ENCODE assay signal across 8 cellular contexts in genomic region chr7:157299613-157300405, GRCh38. TPM values are rescaled to one million over a fixed set of nuclear protein-coding genes. Genes with fewer than 3 reads are reported as not detected.
DNase-seq lines count a peak whose midpoint lies in the region; ATAC-seq, FAIRE-seq and TF ChIP-seq lines count a peak whose summit lies in the region.

No MANE protein-coding gene starts in this region.

- no peaks in the 10 kb centered on the region for H3K27me3 ChIP-seq in pancreas

- no peaks in the 10 kb centered on the region for H3K9me3 ChIP-seq in pancreas

- ATAC-seq in pancreas, result peak in 3 of 4 donors; percentile 12 to 28 (median 24)
- ATAC-seq in GM18502 (IDR thresholded peaks at IDR 0.05; ENCODE audit: poor library complexity, unreplicated experiment), result no peak
- ATAC-seq in GM19397 (IDR thresholded peaks at IDR 0.05; ENCODE audit: unreplicated experiment), result no peak
- no peak for ATAC-seq in HG03457 (IDR thresholded peaks at IDR 0.05; ENCODE audit: unreplicated experiment)

- no peak for TF ChIP-seq CTCF in cardiac fibroblast (IDR thresholded peaks at IDR 0.05; ENCODE audit: low read depth, low read length)
- TF ChIP-seq CTCF in pancreas (IDR thresholded peaks at IDR 0.05), result no peak

- 72% methylated on average over 39 of the region's 39 CpGs for WGBS in pancreas, 2 donors

- no peaks in the 10 kb centered on the region for H3K4me1 ChIP-seq in pancreas

- H3K4me3 ChIP-seq in cardiac fibroblast (replicated peaks in 1 of 2; ENCODE audit: low read depth in 2 of 2, low read length in 2 of 2) (no peak overlapping the region), pancreas (no peak overlapping the region)

- DNase-seq in GOT3 (lab: John Stamatoyannopoulos, UW) (peak; percentile 25), SK-N-DZ (ENCODE audit: low spot score) (peak; percentile 42), cardiac fibroblast (ENCODE audit: low read depth in 2 of 2) (peak; percentile 62 to 71), pancreas (no peak), SKM-1 (lab: John Stamatoyannopoulos, UW; ENCODE audit: unreplicated experiment) (no peak)

- no peak overlapping the region for H3K27ac ChIP-seq in pancreas

- intact Hi-C loops in pancreas (cut with DNase I), result no loop called here

- no peaks in the 10 kb centered on the region for H3K36me3 ChIP-seq in pancreas

- FAIRE-seq in pancreas (lab: Jason Lieb, UNC), result no peak

RNA-seq across cellular contexts. Expression of gene DNAJB6, which starts 37.0 kb away (rescaled TPM):
- polyA plus RNA-seq in SK-N-DZ (2014; cell fraction: cytosol; rRNA removed), result 99.3 and 113 TPM in 2 replicates
- 67.3 and 70.3 TPM in 2 replicates for polyA plus RNA-seq in SK-N-DZ (2014; cell fraction: nucleus; rRNA removed)
- total RNA-seq in pancreas, result 10 to 100 TPM; 23.0 to 49.4 (median 28.2) TPM
- polyA plus RNA-seq in pancreas, result 10 to 100 TPM; 34.6 to 47.9 TPM

Comparison
In these comparisons a context has a peak if more than half of its experiments do, and no peak if none do; other contexts are left out.
1. DNase-seq: peak in GOT3 (single experiment), SK-N-DZ (single experiment) and cardiac fibroblast (2 of 2); none in pancreas (0 of 6) and SKM-1 (single experiment).
2. ATAC-seq: peak in pancreas (3 of 4); none in GM18502 (single experiment), GM19397 (single experiment) and HG03457 (single experiment).